In genomic region chr1:3904006-3904842, GRCh38 we compare ENCODE assay signal across 1 cellular context.
TF ChIP-seq lines count a peak whose summit lies in the region.

No MANE protein-coding gene starts in this region.

TF ChIP-seq in H1, 55 proteins besides CTCF, POLR2A, EP300 and RAD21:
- TF ChIP-seq RXRA (IDR thresholded peaks at IDR 0.05; ENCODE audit: insufficient read depth, low read depth, low read length) (no peak), JUND (IDR thresholded peaks at IDR 0.05; ENCODE audit: low read length) (no peak), MAX (IDR thresholded peaks at IDR 0.05) (no peak), SIN3A (conservative IDR thresholded peaks at IDR 0.05 in 1 of 2, IDR thresholded peaks at IDR 0.05 in 1 of 2; ENCODE audit: low read depth in 1 of 2, low read length in 2 of 2) (no peak), JUN (IDR thresholded peaks at IDR 0.05; ENCODE audit: low read depth, low read length) (no peak), CTBP2 (IDR thresholded peaks at IDR 0.05; ENCODE audit: borderline replicate concordance, insufficient read depth, insufficient read length, low read length) (no peak)
TF ChIP-seq in H1: peak in this region for 0.
